In the genomic region with DNA sequence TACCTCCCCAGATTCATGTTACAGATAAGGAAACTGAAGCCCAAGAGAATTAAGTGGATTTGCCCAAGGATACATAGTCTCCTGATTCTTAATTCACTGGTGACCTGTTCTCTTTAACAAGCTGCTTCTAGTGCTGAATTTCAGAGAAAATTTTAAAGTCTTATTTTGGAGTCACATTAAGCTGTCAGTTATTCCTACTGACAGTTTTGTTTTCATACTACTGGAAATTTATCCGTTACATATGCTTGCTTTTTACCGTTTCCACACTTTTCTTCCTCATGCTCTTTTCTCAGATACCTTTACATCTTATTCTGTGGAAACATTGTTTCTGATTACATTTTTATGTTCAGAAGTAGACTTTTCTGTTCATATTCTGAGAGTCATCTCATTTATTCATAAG, we compare ENCODE assay signal across 8 cellular contexts. TPM values are rescaled to one million over a fixed set of nuclear protein-coding genes. Genes with fewer than 3 reads are reported as not detected.
DNase-seq lines count a peak whose midpoint lies in the region; ATAC-seq and TF ChIP-seq lines count a peak whose summit lies in the region.

No MANE protein-coding gene starts in this region.

- TF ChIP-seq EP300 in sigmoid colon (IDR thresholded peaks at IDR 0.05), result no peak

- H3K27me3 ChIP-seq in esophagus squamous epithelium (no peaks in the 10 kb centered on the region), sigmoid colon (no peaks in the 10 kb centered on the region)

- peaks cover 0 to 29% (median 0%) of the 10 kb centered on the region in 3 donors for H3K36me3 ChIP-seq in esophagus squamous epithelium
- H3K36me3 ChIP-seq in sigmoid colon, result no peaks in the 10 kb centered on the region

- ATAC-seq in HG02973 (IDR thresholded peaks at IDR 0.05; ENCODE audit: unreplicated experiment) (no peak), GM18868 (IDR thresholded peaks at IDR 0.05; ENCODE audit: unreplicated experiment) (no peak)

- WGBS in esophagus squamous epithelium, 2 donors, result 8 to 20% methylated on average over 2 of the region's 2 CpGs
- WGBS in sigmoid colon, 2 donors, result 44 to 49% methylated on average over 2 of the region's 2 CpGs

- H3K9me3 ChIP-seq in esophagus squamous epithelium, result no peaks in the 10 kb centered on the region
- H3K9me3 ChIP-seq in sigmoid colon, result no peaks in the 10 kb centered on the region

- DNase-seq in GM12865 (ENCODE audit: low read depth) (no peak), RKO (ENCODE audit: low spot score) (peak; percentile 25), esophagus squamous epithelium (lab: John Stamatoyannopoulos, UW) (no peak), sigmoid colon (no peak), SW480 (ENCODE audit: low spot score) (no peak)
- no peak for DNase-seq in activated CD4-positive, CD25-positive, alpha-beta regulatory T cell (lab: John Stamatoyannopoulos, UW)

- no peak for TF ChIP-seq CTCF in GM12865 (IDR thresholded peaks at IDR 0.05; ENCODE audit: insufficient read depth, low read depth, low read length, missing control alignments)
- TF ChIP-seq CTCF in esophagus squamous epithelium (IDR thresholded peaks at IDR 0.05), result no peak
- no peak for TF ChIP-seq CTCF in sigmoid colon (IDR thresholded peaks at IDR 0.05)

- H3K27ac ChIP-seq in esophagus squamous epithelium, result peak overlapping the region in 2 of 4 donors; percentile 95 to 96
- peak overlapping the region in 3 of 4 donors; percentile 91 to 96 (median 93) for H3K27ac ChIP-seq in sigmoid colon

- H3K4me3 ChIP-seq in GM12865 (ENCODE audit: low read depth, low read length) (peak overlapping the region; percentile 90), esophagus squamous epithelium (peak overlapping the region; percentile 85 to 96 (median 88)), sigmoid colon (peak overlapping the region in 3 of 4 donors; percentile 66 to 90 (median 90))

- intact Hi-C loops in esophagus squamous epithelium (cut with DNase I), result loop anchor here (10.0 kb wide), 1 partner anchor 188 kb away; the partner anchor contains the start of gene MARS2
- intact Hi-C loops in sigmoid colon (cut with DNase I), result loop anchor here (5.0 kb wide), 5 partner anchors 65 to 1940 kb away; partner anchors contain the start of genes COQ10B, MARS2 and SATB2

- H3K4me1 ChIP-seq in esophagus squamous epithelium (peaks cover 12 to 48% (median 24%) of the 10 kb centered on the region in 3 donors), sigmoid colon (peaks cover 0 to 31% (median 23%) of the 10 kb centered on the region in 4 donors)

- TF ChIP-seq POLR2A in esophagus squamous epithelium (IDR thresholded peaks at IDR 0.05), result no peak
- no peak for TF ChIP-seq POLR2A in sigmoid colon (IDR thresholded peaks at IDR 0.05)

RNA-seq across cellular contexts. Expression of gene MOB4, which starts 1.3 kb away (rescaled TPM):
- total RNA-seq in esophagus squamous epithelium (10 to 100 TPM; 30.7 to 47.1 (median 38.5) TPM), sigmoid colon (10 to 100 TPM; 29.1 to 50.5 (median 38.7) TPM)
- 10 to 100 TPM; 22.2 to 49.9 (median 40.9) TPM for polyA plus RNA-seq in sigmoid colon

RNA-seq across cellular contexts. Expression of gene HSPE1, which starts 17.0 kb away (rescaled TPM):
- 100 to 1,000 TPM in 3 of 4 donors, 10 to 100 TPM in 1; 80.9 to 217 (median 138) TPM for total RNA-seq in esophagus squamous epithelium
- total RNA-seq in sigmoid colon, result 100 to 1,000 TPM in 2 of 4 donors, 10 to 100 TPM in 2; 47.8 to 136 (median 106) TPM
- 100 to 1,000 TPM; 194 to 267 (median 217) TPM for polyA plus RNA-seq in sigmoid colon

RNA-seq across cellular contexts. Expression of gene HSPD1, which starts 17.5 kb away (rescaled TPM):
- total RNA-seq in esophagus squamous epithelium, result 100 to 1,000 TPM; 101 to 226 (median 177) TPM
- total RNA-seq in sigmoid colon, result 100 to 1,000 TPM in 3 of 4 donors, 10 to 100 TPM in 1; 98.9 to 144 (median 114) TPM
- 100 to 1,000 TPM; 121 to 313 (median 177) TPM for polyA plus RNA-seq in sigmoid colon
